ENCODE assay signal across 2 cellular contexts in the genomic region with DNA sequence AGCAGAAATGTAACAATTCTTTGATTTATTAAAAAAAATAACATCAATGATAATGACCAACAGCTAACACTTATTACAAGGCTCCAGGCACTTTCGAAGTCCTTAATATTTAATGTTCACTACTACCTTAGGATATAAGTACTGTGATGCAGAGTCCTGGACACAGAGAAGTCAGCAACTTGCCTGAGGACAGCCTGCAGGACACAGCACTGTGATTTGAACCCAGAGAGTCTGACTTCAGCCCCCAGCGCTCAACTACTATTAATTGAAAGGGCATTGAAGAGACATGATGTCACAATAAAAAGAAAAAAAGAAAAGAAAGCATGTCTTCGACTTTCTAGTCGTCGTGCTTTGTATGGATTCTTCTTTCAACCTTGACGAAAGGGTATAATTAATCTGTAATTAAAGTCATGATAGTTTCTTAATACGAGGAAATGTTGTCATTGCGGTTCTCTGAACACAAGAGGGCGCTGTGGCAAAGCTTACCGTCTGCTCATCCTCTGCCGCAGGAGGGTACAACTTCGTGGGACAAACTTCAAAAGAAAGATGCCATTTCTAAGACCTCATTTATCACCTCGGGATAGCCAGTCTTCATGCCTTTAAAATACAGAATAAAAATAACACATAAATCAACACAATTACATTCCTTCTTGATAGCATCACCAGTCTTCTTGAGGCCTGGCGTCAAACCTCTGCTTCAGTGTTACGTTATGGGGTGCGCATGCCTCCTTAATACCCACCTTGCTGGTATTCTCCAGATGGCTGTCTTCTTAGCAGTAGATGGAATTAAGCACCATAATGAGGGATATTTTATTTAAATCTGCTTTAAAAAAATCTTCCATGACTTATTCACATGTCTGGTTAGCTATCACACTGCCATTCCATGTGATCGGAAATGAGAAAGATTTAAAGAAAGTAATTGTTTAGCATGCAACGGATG.
TF ChIP-seq lines count a peak whose summit lies in the region.

No MANE protein-coding gene starts in this region.

TF ChIP-seq in GM23338, 12 proteins besides CTCF, POLR2A, EP300 and RAD21 (continues in another document):
- TF ChIP-seq ZNF331 (CRISPR knock-in tag; IDR thresholded peaks at IDR 0.05; ENCODE audit: low read depth) (no peak), EZH2 (IDR thresholded peaks at IDR 0.05; ENCODE audit: low read depth, unreplicated experiment) (no peak), JUNB (IDR thresholded peaks at IDR 0.05; ENCODE audit: unreplicated experiment) (no peak), CREB1 (CRISPR knock-in tag; IDR thresholded peaks at IDR 0.05; ENCODE audit: low read depth) (no peak), STAT1 (IDR thresholded peaks at IDR 0.05; ENCODE audit: unreplicated experiment) (no peak), POLR2AphosphoS5 (IDR thresholded peaks at IDR 0.05; ENCODE audit: low read depth) (no peak)
- TF ChIP-seq, protein P1, sequence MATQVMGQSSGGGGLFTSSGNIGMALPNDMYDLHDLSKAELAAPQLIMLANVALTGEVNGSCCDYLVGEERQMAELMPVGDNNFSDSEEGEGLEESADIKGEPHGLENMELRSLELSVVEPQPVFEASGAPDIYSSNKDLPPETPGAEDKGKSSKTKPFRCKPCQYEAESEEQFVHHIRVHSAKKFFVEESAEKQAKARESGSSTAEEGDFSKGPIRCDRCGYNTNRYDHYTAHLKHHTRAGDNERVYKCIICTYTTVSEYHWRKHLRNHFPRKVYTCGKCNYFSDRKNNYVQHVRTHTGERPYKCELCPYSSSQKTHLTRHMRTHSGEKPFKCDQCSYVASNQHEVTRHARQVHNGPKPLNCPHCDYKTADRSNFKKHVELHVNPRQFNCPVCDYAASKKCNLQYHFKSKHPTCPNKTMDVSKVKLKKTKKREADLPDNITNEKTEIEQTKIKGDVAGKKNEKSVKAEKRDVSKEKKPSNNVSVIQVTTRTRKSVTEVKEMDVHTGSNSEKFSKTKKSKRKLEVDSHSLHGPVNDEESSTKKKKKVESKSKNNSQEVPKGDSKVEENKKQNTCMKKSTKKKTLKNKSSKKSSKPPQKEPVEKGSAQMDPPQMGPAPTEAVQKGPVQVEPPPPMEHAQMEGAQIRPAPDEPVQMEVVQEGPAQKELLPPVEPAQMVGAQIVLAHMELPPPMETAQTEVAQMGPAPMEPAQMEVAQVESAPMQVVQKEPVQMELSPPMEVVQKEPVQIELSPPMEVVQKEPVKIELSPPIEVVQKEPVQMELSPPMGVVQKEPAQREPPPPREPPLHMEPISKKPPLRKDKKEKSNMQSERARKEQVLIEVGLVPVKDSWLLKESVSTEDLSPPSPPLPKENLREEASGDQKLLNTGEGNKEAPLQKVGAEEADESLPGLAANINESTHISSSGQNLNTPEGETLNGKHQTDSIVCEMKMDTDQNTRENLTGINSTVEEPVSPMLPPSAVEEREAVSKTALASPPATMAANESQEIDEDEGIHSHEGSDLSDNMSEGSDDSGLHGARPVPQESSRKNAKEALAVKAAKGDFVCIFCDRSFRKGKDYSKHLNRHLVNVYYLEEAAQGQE (IDR thresholded peaks at IDR 0.05; ENCODE audit: unreplicated experiment) = no peak
- TF ChIP-seq, protein P2, sequence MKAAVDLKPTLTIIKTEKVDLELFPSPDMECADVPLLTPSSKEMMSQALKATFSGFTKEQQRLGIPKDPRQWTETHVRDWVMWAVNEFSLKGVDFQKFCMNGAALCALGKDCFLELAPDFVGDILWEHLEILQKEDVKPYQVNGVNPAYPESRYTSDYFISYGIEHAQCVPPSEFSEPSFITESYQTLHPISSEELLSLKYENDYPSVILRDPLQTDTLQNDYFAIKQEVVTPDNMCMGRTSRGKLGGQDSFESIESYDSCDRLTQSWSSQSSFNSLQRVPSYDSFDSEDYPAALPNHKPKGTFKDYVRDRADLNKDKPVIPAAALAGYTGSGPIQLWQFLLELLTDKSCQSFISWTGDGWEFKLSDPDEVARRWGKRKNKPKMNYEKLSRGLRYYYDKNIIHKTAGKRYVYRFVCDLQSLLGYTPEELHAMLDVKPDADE (IDR thresholded peaks at IDR 0.05) = no peak

TF ChIP-seq in H1, 55 proteins besides CTCF, POLR2A, EP300 and RAD21:
- TF ChIP-seq KDM4A (IDR thresholded peaks at IDR 0.05; ENCODE audit: low read depth, low read length, severe bottlenecking) (no peak), MAFK (IDR thresholded peaks at IDR 0.05; ENCODE audit: low read depth, low read length) (no peak), ASH2L (IDR thresholded peaks at IDR 0.05; ENCODE audit: low read length) (no peak), JUND (IDR thresholded peaks at IDR 0.05; ENCODE audit: low read length) (0 out of 2 replicates have a peak, but pooled peaks have one; percentile 43), GTF2F1 (IDR thresholded peaks at IDR 0.05; ENCODE audit: borderline replicate concordance, low read depth, low read length) (no peak), BACH1 (IDR thresholded peaks at IDR 0.05; ENCODE audit: low read length) (no peak), POU5F1 (IDR thresholded peaks at IDR 0.05; ENCODE audit: low read depth, low read length) (no peak), TCF12 (IDR thresholded peaks at IDR 0.05; ENCODE audit: low read depth, low read length) (no peak), JUN (IDR thresholded peaks at IDR 0.05; ENCODE audit: low read depth, low read length) (no peak), CEBPB (IDR thresholded peaks at IDR 0.05; ENCODE audit: low read depth, low read length) (peak; percentile 31; the same call in 1 of the 2 replicates), CTBP2 (IDR thresholded peaks at IDR 0.05; ENCODE audit: borderline replicate concordance, insufficient read depth, insufficient read length, low read length) (no peak)
